Comparison of ENCODE assay signal across 8 cellular contexts in genomic region chr17:10226930-10227695, GRCh38. TPM values are rescaled to one million over a fixed set of nuclear protein-coding genes. Genes with fewer than 3 reads are reported as not detected.
DNase-seq lines count a peak whose midpoint lies in the region; ATAC-seq and TF ChIP-seq lines count a peak whose summit lies in the region.

No MANE protein-coding gene starts in this region.

- DNase-seq in DMS53 (lab: John Stamatoyannopoulos, UW) (peak; percentile 32), DMS53 treated with DMSO at 0.1 percent for 48 hours (lab: John Stamatoyannopoulos, UW; ENCODE audit: unreplicated experiment) (no peak), NOMO-1 (lab: John Stamatoyannopoulos, UW; ENCODE audit: unreplicated experiment in 2 of 2) (peak; percentile 25 to 38), glutamatergic neuron (peak; percentile 57), putamen (ENCODE audit: low spot score) (peak; percentile 27), NCI-H446 treated with DMSO at 0.1 percent for 48 hours (lab: John Stamatoyannopoulos, UW) (no peak)
- peak; percentile 1 to 7 for DNase-seq in activated T-helper 1 cell treated with anti-CD3 and anti-CD28 coated beads, Interleukin-2, amount 50 U/mL, for 16 hours (ENCODE audit: low read depth in 1 of 2, low spot score in 1 of 2)

- peaks cover 4% of the 10 kb centered on the region for H3K27me3 Mint-ChIP-seq in glutamatergic neuron (ENCODE audit: unreplicated experiment)

- peaks cover 2% of the 10 kb centered on the region for H3K9me3 Mint-ChIP-seq in glutamatergic neuron (ENCODE audit: unreplicated experiment)

- no peak overlapping the region for H3K4me3 Mint-ChIP-seq in glutamatergic neuron (ENCODE audit: unreplicated experiment)

- peak; percentile 92 for TF ChIP-seq CTCF in glutamatergic neuron (IDR thresholded peaks at IDR 0.05; ENCODE audit: partially characterized antibody, unreplicated experiment)

- H3K27ac Mint-ChIP-seq in glutamatergic neuron (ENCODE audit: unreplicated experiment), result no peak overlapping the region

- peaks cover 5% of the 10 kb centered on the region for H3K36me3 Mint-ChIP-seq in glutamatergic neuron (ENCODE audit: unreplicated experiment)

- ATAC-seq in HG03378 (IDR thresholded peaks at IDR 0.05; ENCODE audit: unreplicated experiment), result no peak

- H3K4me1 Mint-ChIP-seq in glutamatergic neuron (ENCODE audit: low read depth, unreplicated experiment), result no peaks in the 10 kb centered on the region

RNA-seq across cellular contexts. Expression of gene GAS7, which starts 28.7 kb away (rescaled TPM):
- total RNA-seq in glutamatergic neuron (ENCODE audit: unreplicated experiment), result 2.0 TPM

Comparison
In these comparisons a context has a peak if more than half of its experiments do, and no peak if none do; other contexts are left out.
1. DNase-seq: peak in DMS53 (single experiment), NOMO-1 (2 of 2), activated T-helper 1 cell treated with anti-CD3 and anti-CD28 coated beads, Interleukin-2, amount 50 U/mL, for 16 hours (2 of 2), glutamatergic neuron (single experiment) and putamen (single experiment); none in DMS53 treated with DMSO at 0.1 percent for 48 hours (single experiment) and NCI-H446 treated with DMSO at 0.1 percent for 48 hours (single experiment).